ENCODE assay signal across 13 cellular contexts in the genomic region with DNA sequence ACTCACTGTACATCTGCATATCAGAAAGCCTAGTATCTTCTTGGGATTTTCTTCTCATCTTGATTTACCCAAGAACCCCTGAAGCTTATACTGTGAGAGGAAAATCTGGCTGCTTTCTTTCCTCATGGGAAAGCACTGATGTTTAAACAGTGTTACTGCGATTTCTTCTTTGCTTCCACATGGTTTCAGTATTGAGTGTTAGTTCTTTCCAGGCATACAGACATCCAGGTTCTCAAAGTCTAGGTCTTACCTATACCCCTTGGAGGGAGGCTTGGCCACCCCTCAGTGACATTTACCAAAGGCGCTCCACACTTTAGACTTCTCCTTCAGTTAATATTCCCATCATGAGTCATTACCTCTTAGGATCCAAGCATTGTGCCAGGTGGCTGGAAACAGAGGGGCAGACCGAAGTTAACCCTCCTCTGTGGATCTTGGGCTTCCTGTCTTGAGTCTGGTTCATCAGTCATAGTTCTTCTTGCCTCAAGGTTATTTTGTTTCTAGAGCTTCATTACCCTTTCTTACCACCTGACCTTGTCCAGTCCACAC.
A peak's percentile ranks its signal among the peaks of the same experiment; 100 is the strongest.
DNase-seq lines count a peak whose midpoint lies in the region; ATAC-seq and TF ChIP-seq lines count a peak whose summit lies in the region.
"Had no signal": no experiment of that assay in that cellular context is flagged by ENCODE, and none has a peak within 500 bp of the region (broad histone marks: within the 10 kb centered on the region; RNA-seq: fewer than 3 reads in every experiment).

No MANE protein-coding gene starts in this region.

- ATAC-seq in Right ventricle myocardium inferior (peak; percentile 49), aorta (ENCODE audit: low FRiP score) (peak; percentile 44)
- ATAC-seq: CD8-positive, alpha-beta T cell; gastroesophageal sphincter; natural killer cell treated with Interleukin-12 subunit alpha and Interleukin-12 subunit beta and Interleukin-15 and Interleukin-18, amount 100 ng/mL, for 72 hours had no signal

- no peak overlapping the region for H3K4me3 ChIP-seq in right atrium auricular region
- H3K4me3 ChIP-seq in fibroblast of villous mesenchyme (ENCODE audit: low read depth, low read length): no peak overlapping the region
- no peak overlapping the region for H3K4me3 ChIP-seq in aorta (ENCODE audit: low read length in 2 of 2)
- H3K4me3 ChIP-seq in adrenal gland: no peak overlapping the region
- H3K4me3 ChIP-seq: gastroesophageal sphincter had no signal

- H3K27me3 ChIP-seq in right atrium auricular region: no peaks in the 10 kb centered on the region
- H3K27me3 ChIP-seq in aorta (ENCODE audit: control insufficient read depth in 1 of 2, insufficient read depth in 2 of 2, low read length in 1 of 2): no peaks in the 10 kb centered on the region
- H3K27me3 ChIP-seq in adrenal gland: no peaks in the 10 kb centered on the region
- H3K27me3 ChIP-seq: gastroesophageal sphincter had no signal

- WGBS in aorta, 2 donors: 70 to 71% methylated on average over 3 of the region's 3 CpGs
- 80 to 85% (median 82%) methylated on average over 3 of the region's 3 CpGs for WGBS in adrenal gland, 4 donors

- H3K9me3 ChIP-seq in right atrium auricular region (no peaks in the 10 kb centered on the region), aorta (ENCODE audit: control insufficient read depth, low read length) (no peaks in the 10 kb centered on the region), adrenal gland (replicated peaks in 1 of 3) (no peaks in the 10 kb centered on the region)
- H3K9me3 ChIP-seq: gastroesophageal sphincter had no signal

- H3K27ac ChIP-seq in right atrium auricular region: peak overlapping the region in 1 of 2 donors; percentile 74
- no peak overlapping the region for H3K27ac ChIP-seq in aorta (ENCODE audit: low read depth in 1 of 2, low read length in 2 of 2)
- no peak overlapping the region for H3K27ac ChIP-seq in adrenal gland
- H3K27ac ChIP-seq: gastroesophageal sphincter had no signal

- DNase-seq in Right ventricle myocardium inferior (ENCODE audit: missing footprints) (no peak), right atrium auricular region (ENCODE audit: low spot score) (no peak), NCI-H2081 treated with DMSO at 0.1 percent for 48 hours (lab: John Stamatoyannopoulos, UW) (peak; percentile 17), fibroblast of villous mesenchyme (ENCODE audit: low read depth) (no peak), aorta (no peak), NCI-H128 (lab: John Stamatoyannopoulos, UW; ENCODE audit: unreplicated experiment) (no peak), NCI-H524 treated with DMSO at 0.1 percent for 48 hours (lab: John Stamatoyannopoulos, UW) (no peak), adrenal gland (no peak)
- DNase-seq: activated CD4-positive, CD25-positive, alpha-beta regulatory T cell treated with anti-CD3 and anti-CD28 coated beads, Interleukin-2, amount 50 U/mL, for 72 hours; CD8-positive, alpha-beta T cell; NCI-H345 had no signal

- H3K4me1 ChIP-seq in right atrium auricular region: no peaks in the 10 kb centered on the region
- H3K4me1 ChIP-seq in aorta (ENCODE audit: control insufficient read depth in 1 of 2, insufficient read depth in 2 of 2, low read length in 2 of 2): no peaks in the 10 kb centered on the region
- peaks cover 0 to 6% of the 10 kb centered on the region in 2 donors for H3K4me1 ChIP-seq in adrenal gland (replicated peaks in 1 of 2)
- H3K4me1 ChIP-seq: gastroesophageal sphincter had no signal

- no peak for TF ChIP-seq CTCF in right atrium auricular region (IDR thresholded peaks at IDR 0.05)
- peak; percentile 22 for TF ChIP-seq CTCF in fibroblast of villous mesenchyme (IDR thresholded peaks at IDR 0.05; ENCODE audit: insufficient read depth, low read depth, low read length)
- TF ChIP-seq CTCF in adrenal gland (IDR thresholded peaks at IDR 0.05): no peak

- H3K36me3 ChIP-seq in right atrium auricular region (no peaks in the 10 kb centered on the region), aorta (ENCODE audit: control insufficient read depth in 1 of 2, insufficient read depth in 2 of 2, low read length in 1 of 2) (no peaks in the 10 kb centered on the region), adrenal gland (replicated peaks in 1 of 2) (no peaks in the 10 kb centered on the region)
- H3K36me3 ChIP-seq: gastroesophageal sphincter had no signal

- TF ChIP-seq POLR2A in adrenal gland (IDR thresholded peaks at IDR 0.05): no peak

- intact Hi-C loops in Right ventricle myocardium inferior (cut with DNase I): no loop called here
- intact Hi-C loops in aorta (cut with DNase I): no loop called here
- intact Hi-C loops in adrenal gland (cut with DNase I): no loop called here
